9 cellular contexts compared by ENCODE assay signal in the genomic region with DNA sequence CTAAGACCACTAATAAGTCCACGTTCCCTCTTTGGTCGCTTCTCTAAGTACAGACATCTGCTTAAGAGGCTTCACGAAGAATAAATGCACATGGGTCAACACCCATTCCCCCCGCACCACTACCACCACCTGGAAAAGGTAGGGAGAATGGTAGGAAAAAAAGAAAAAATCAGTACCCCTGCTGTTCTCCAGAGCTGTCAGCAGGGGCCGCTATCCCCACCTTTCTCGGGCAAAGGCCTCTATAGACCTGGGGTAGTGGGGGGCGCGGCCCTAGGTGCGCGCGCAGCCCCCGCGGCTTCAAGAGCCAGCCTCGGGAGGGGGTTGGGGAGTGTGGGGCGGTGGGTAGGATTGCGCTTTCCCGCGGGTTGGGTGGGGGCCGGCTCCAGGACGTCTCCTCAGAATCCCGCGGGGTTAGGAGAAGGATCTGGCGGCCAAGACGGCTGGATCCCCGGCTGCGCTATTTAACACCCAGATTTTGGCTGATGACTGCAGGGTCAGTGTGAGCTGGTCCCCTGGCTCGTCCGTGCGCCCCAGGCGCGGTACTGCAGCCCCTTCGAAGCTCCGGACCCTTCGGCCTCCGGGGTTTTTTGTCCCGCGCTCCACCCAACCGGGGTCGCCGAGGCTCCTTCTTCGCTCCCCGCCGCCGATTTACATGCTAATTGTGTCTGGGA. TPM values are rescaled to one million over a fixed set of nuclear protein-coding genes. Genes with fewer than 3 reads are reported as not detected.
DNase-seq lines count a peak whose midpoint lies in the region; ATAC-seq and TF ChIP-seq lines count a peak whose summit lies in the region.
"Had no signal": no experiment of that assay in that cellular context is flagged by ENCODE, and none has a peak within 500 bp of the region (broad histone marks: within the 10 kb centered on the region; RNA-seq: fewer than 3 reads in every experiment).

No MANE protein-coding gene starts in this region.

- no peaks in the 10 kb centered on the region for H3K9me3 Mint-ChIP-seq in MCF 10A (ENCODE audit: unreplicated experiment)

- peaks cover 5% of the 10 kb centered on the region for H3K4me1 Mint-ChIP-seq in MCF 10A (ENCODE audit: insufficient read depth, unreplicated experiment)

- H3K4me1 ChIP-seq in NT2/D1 (ENCODE audit: insufficient read depth, insufficient read length) = no peaks in the 10 kb centered on the region
- peaks cover 15% of the 10 kb centered on the region for H3K4me1 ChIP-seq in iPS-20b (ENCODE audit: insufficient read depth, low read length)
- H3K4me1 ChIP-seq in skeletal muscle tissue (ENCODE audit: control insufficient read depth in 3 of 3, insufficient read depth in 3 of 3, low read length in 3 of 3) = peaks cover 31 to 40% (median 33%) of the 10 kb centered on the region in 3 donors

- intact Hi-C loops in MCF 10A (cut with micrococcal nuclease) = loop anchor here (1.0 to 10.0 kb wide), 2 partner anchors 372 to 499 kb away; no protein-coding TSS in a partner anchor

- H3K36me3 Mint-ChIP-seq in MCF 10A (ENCODE audit: insufficient read depth, unreplicated experiment) = peaks cover 7% of the 10 kb centered on the region

- POLR2A ChIA-PET in BJ (lab: Charles Lee) = no interaction called here
- POLR2A ChIA-PET in MCF 10A (lab: Yijun Ruan, JAX) = interaction anchor here (0.7 to 2.4 kb wide), 5 partner anchors 9 to 190 kb away, joined by 3 to 11 read pairs (median 3); no protein-coding TSS in a partner anchor

- no peaks in the 10 kb centered on the region for H3K27me3 Mint-ChIP-seq in MCF 10A (ENCODE audit: insufficient read depth, unreplicated experiment)

- DNase-seq in BJ (ENCODE audit: low read depth) = no peak
- peak; percentile 80 for DNase-seq in NT2/D1 (ENCODE audit: low read depth, low spot score)
- DNase-seq in MCF 10A (ENCODE audit: unreplicated experiment) = peak; percentile 79
- DNase-seq in stimulated activated naive CD4-positive, alpha-beta T cell (lab: John Stamatoyannopoulos, UW) = no peak

- TF ChIP-seq CTCF in BJ (IDR thresholded peaks at IDR 0.05; ENCODE audit: insufficient read depth, low read depth, low read length) (peak; percentile 86), MCF 10A (IDR thresholded peaks at IDR 0.05; ENCODE audit: unreplicated experiment) (peak; percentile 80)

- H3K4me3 ChIP-seq in BJ (ENCODE audit: low read depth, low read length) (peak overlapping the region; percentile 13; the same call in 1 of the 2 replicates), NT2/D1 (ENCODE audit: insufficient read length, low read depth) (peak overlapping the region; percentile 97), iPS-20b (ENCODE audit: low read length) (peak overlapping the region; percentile 82), skeletal muscle tissue (ENCODE audit: low read length in 3 of 3) (peak overlapping the region; percentile 81 to 86 (median 84))

- H3K36me3 ChIP-seq in BJ (ENCODE audit: control insufficient read depth, insufficient read depth, low read length) (no peaks in the 10 kb centered on the region), NT2/D1 (ENCODE audit: insufficient read depth, insufficient read length, low read length) (peaks cover 17% of the 10 kb centered on the region), iPS-20b (ENCODE audit: insufficient read depth, low read depth, low read length) (peaks cover 10% of the 10 kb centered on the region; the same call in 1 of the 2 replicates), skeletal muscle tissue (ENCODE audit: control insufficient read depth in 3 of 3, insufficient read depth in 3 of 3, low read length in 3 of 3) (no peaks in the 10 kb centered on the region)

- peak overlapping the region; percentile 99 for H3K9ac ChIP-seq in NT2/D1 (ENCODE audit: insufficient read length, low read depth)
- peak overlapping the region; percentile 80 for H3K9ac ChIP-seq in iPS-20b (ENCODE audit: low read depth, low read length)
- peak overlapping the region; percentile 69 to 81 (median 74) for H3K9ac ChIP-seq in skeletal muscle tissue (ENCODE audit: low read depth in 1 of 3, low read length in 3 of 3)

- ATAC-seq in GM18868 (IDR thresholded peaks at IDR 0.05; ENCODE audit: unreplicated experiment) = peak; percentile 43
- peak; percentile 53 for ATAC-seq in HG03025 (IDR thresholded peaks at IDR 0.05; ENCODE audit: low FRiP score, unreplicated experiment)

- H3K27ac ChIP-seq in iPS-20b (ENCODE audit: low read length) (peak overlapping the region; percentile 13), skeletal muscle tissue (ENCODE audit: low read depth, low read length) (peak overlapping the region; percentile 10)

- H3K27ac Mint-ChIP-seq in MCF 10A (ENCODE audit: low read depth, unreplicated experiment) = peak overlapping the region; percentile 37

- no peaks in the 10 kb centered on the region for H3K9me3 ChIP-seq in NT2/D1 (ENCODE audit: insufficient read depth, low read length)
- H3K9me3 ChIP-seq in iPS-20b (ENCODE audit: insufficient read depth, low read depth, low read length) = no peaks in the 10 kb centered on the region
- no peaks in the 10 kb centered on the region for H3K9me3 ChIP-seq in skeletal muscle tissue (ENCODE audit: control insufficient read depth in 3 of 3, low read length in 3 of 3)

- H3K27me3 ChIP-seq in BJ (ENCODE audit: control insufficient read depth, insufficient read depth, low read length) = peaks cover 34% of the 10 kb centered on the region
- H3K27me3 ChIP-seq in NT2/D1 (ENCODE audit: insufficient read depth, insufficient read length) = no peaks in the 10 kb centered on the region
- H3K27me3 ChIP-seq in iPS-20b (ENCODE audit: insufficient read depth, low read length) = no peaks in the 10 kb centered on the region
- H3K27me3 ChIP-seq in skeletal muscle tissue (ENCODE audit: control insufficient read depth in 3 of 3, insufficient read depth in 3 of 3, low read length in 3 of 3) = peaks cover 10 to 39% (median 26%) of the 10 kb centered on the region in 3 donors

- no TSS peak for BruUV-seq in MCF 10A (replicated peaks; lab: Mats Ljungman, UMichigan)

- peak overlapping the region; percentile 93 for H3K4me3 Mint-ChIP-seq in MCF 10A (ENCODE audit: unreplicated experiment)

- CTCF ChIA-PET in BJ (lab: Yijun Ruan, JAX) = interaction anchor here (0.6 to 2.1 kb wide), 11 partner anchors 10 to 439 kb away, joined by 3 to 7 read pairs (median 4); no protein-coding TSS in a partner anchor
- CTCF ChIA-PET in MCF 10A (lab: Yijun Ruan, JAX) = interaction anchor here (0.6 to 2.2 kb wide), 13 partner anchors 10 to 1030 kb away, joined by 3 to 10 read pairs (median 3); no protein-coding TSS in a partner anchor

RNA-seq across cellular contexts. Expression of gene SEMA6A, which starts 1.6 kb away (rescaled TPM):
- 0.23 and 0.34 TPM in 2 replicates for polyA plus RNA-seq in BJ (2011; rRNA removed)
- polyA minus RNA-seq in BJ (2011; rRNA and poly(A)+ RNA removed) = 0.41 and 0.52 TPM in 2 replicates
- 1.5 and 2.1 TPM in 2 replicates for total RNA-seq in MCF 10A (2022)
- 43.8 TPM for total RNA-seq in skeletal muscle tissue
- total RNA-seq: T-helper 2 cell treated with Interferon-gamma antibody and Interleukin-4, amounts not matched to agents 100 ng/mL and 5 ng/mL, for 36 hours had no signal

Comparison
In these comparisons a context has a peak if more than half of its experiments do, and no peak if none do; other contexts are left out.
1. DNase-seq: peak in NT2/D1 (single experiment) and MCF 10A (single experiment); none in BJ (single experiment) and stimulated activated naive CD4-positive, alpha-beta T cell (0 of 6).
2. H3K4me3 ChIP-seq: peak in every context shown above with its lines; median percentile 97 in NT2/D1; 84 in skeletal muscle tissue; 82 in iPS-20b; 13 in BJ.
3. RNA of gene SEMA6A, which starts 1.6 kb away (total RNA-seq): 43.8 TPM in skeletal muscle tissue (single experiment); 1.5 to 2.1 TPM in MCF 10A; every median in the first group is over 10 times any median in the second.
4. Peak in every context shown above with its lines, with median percentiles within 50 percentile points of each other: H3K9ac ChIP-seq.